ENCODE assay signal across 26 cellular contexts in genomic region chr7:150336746-150337145, GRCh38. TPM values are rescaled to one million over a fixed set of nuclear protein-coding genes. Genes with fewer than 3 reads are reported as not detected.
DNase-seq lines count a peak whose midpoint lies in the region; ATAC-seq, FAIRE-seq and TF ChIP-seq lines count a peak whose summit lies in the region.
"Had no signal": no experiment of that assay in that cellular context is flagged by ENCODE, and none has a peak within 500 bp of the region (broad histone marks: within the 10 kb centered on the region; RNA-seq: fewer than 3 reads in every experiment).

No MANE protein-coding gene starts in this region.

- no peak for TF ChIP-seq CTCF in HepG2 (CRISPR knock-in tag; IDR thresholded peaks at IDR 0.05)
- no peak for TF ChIP-seq CTCF in stomach (IDR thresholded peaks at IDR 0.05)

- TF ChIP-seq RAD21 in HepG2 (CRISPR knock-in tag; IDR thresholded peaks at IDR 0.05) = no peak

- no peak overlapping the region for H3K4me2 ChIP-seq in HepG2 (ENCODE audit: low read depth, low read length)
- H3K4me2 ChIP-seq: BLaER1 had no signal

- POLR2A ChIA-PET in HepG2 (lab: Yijun Ruan, JAX) = interaction anchor here (1.0 to 2.4 kb wide), 4 partner anchors 12 to 41 kb away, joined by 3 to 9 read pairs (median 5); partner anchors contain the start of genes ACTR3C, LRRC61 and REPIN1

- WGBS in HepG2 (ENCODE audit: low lambda C conversion rate) = no CpG with 5 or more reads among the region's 14 CpGs
- 94 to 100% (median 96%) methylated on average over 2 to 14 of the region's 14 CpGs for WGBS in stomach, 5 donors

- ATAC-seq in HepG2 (no peak), HG03097 (IDR thresholded peaks at IDR 0.05; ENCODE audit: low FRiP score, unreplicated experiment) (no peak)
- ATAC-seq: activated CD4-positive, CD25-positive, alpha-beta regulatory T cell treated with anti-CD3 and anti-CD28 coated beads, Interleukin-2, amount 50 U/mL, for 24 hours; activated CD8-positive, alpha-beta T cell treated with anti-CD3 and anti-CD28 coated beads for 36 hours; T-cell had no signal

- no peak overlapping the region for H3K4me3 ChIP-seq in NT2/D1 (ENCODE audit: insufficient read length, low read depth)
- H3K4me3 ChIP-seq in HepG2 (replicated peaks in 1 of 3; ENCODE audit: insufficient read depth in 1 of 3, low read depth in 2 of 3, low read length in 3 of 3) = no peak overlapping the region
- no peak overlapping the region for H3K4me3 ChIP-seq in stomach
- H3K4me3 ChIP-seq: ascending aorta, BLaER1, prostate gland, SJCRH30, skin epidermis had no signal

- CTCF ChIA-PET in HepG2 (lab: Yijun Ruan, JAX; ENCODE audit: low intra/inter-chr PET ratio, low total read pairs) = no interaction called here

- no peaks in the 10 kb centered on the region for H3K9me3 ChIP-seq in NT2/D1 (ENCODE audit: insufficient read depth, low read length)
- H3K9me3 ChIP-seq in HepG2 (ENCODE audit: low read length) = no peaks in the 10 kb centered on the region
- H3K9me3 ChIP-seq in stomach = no peaks in the 10 kb centered on the region
- H3K9me3 ChIP-seq: ascending aorta, neutrophil, prostate gland, SJCRH30 had no signal

- in situ Hi-C loops in HepG2 (cut with HindIII; ENCODE audit: extremely low pct_ligation_motif_present, low pct_unique_long_range_greater_than_20kb) = no loop called here

- H3K9ac ChIP-seq in NT2/D1 (ENCODE audit: insufficient read length, low read depth) (peak overlapping the region; percentile 16), HepG2 (ENCODE audit: insufficient read depth, low read depth, low read length) (no peak overlapping the region)
- H3K9ac ChIP-seq: BLaER1 had no signal

- no peak overlapping the region for H3K27ac ChIP-seq in HepG2 (ENCODE audit: extremely low read length, insufficient read depth, low read length)
- H3K27ac ChIP-seq in stomach = peak overlapping the region in 3 of 5 donors; percentile 29 to 61 (median 58)
- H3K27ac ChIP-seq: ascending aorta, BLaER1, neutrophil, SJCRH30, skin epidermis had no signal

- intact Hi-C loops in HepG2 (cut with micrococcal nuclease; ENCODE audit: unreplicated experiment) = no loop called here
- intact Hi-C loops in stomach (cut with DNase I; ENCODE audit: low total_unique reads) = no loop called here

- peaks cover 2% of the 10 kb centered on the region; the same call in 1 of the 2 replicates for H4K20me1 ChIP-seq in HepG2 (ENCODE audit: insufficient read depth, low read length)
- H4K20me1 ChIP-seq: BLaER1 had no signal

- peaks cover 3% of the 10 kb centered on the region for H3K79me2 ChIP-seq in HepG2 (ENCODE audit: insufficient read depth, low read length)

- BruUV-seq in HepG2 (replicated peaks; lab: Mats Ljungman, UMichigan) = no TSS peak

- H2AFZ ChIP-seq in HepG2 (ENCODE audit: low read length) = no peak overlapping the region

- TF ChIP-seq POLR2A in HepG2 (IDR thresholded peaks at IDR 0.05; ENCODE audit: insufficient read depth in 1 of 2, low read depth in 2 of 2, low read length in 2 of 2) (no peak), stomach (IDR thresholded peaks at IDR 0.05) (no peak)

- H3K4me1 ChIP-seq in NT2/D1 (ENCODE audit: insufficient read depth, insufficient read length) (peaks cover 35% of the 10 kb centered on the region), HepG2 (ENCODE audit: insufficient read depth, low read length) (peaks cover 18% of the 10 kb centered on the region), stomach (peaks cover 36 to 78% (median 65%) of the 10 kb centered on the region in 4 donors)
- H3K4me1 ChIP-seq: BLaER1, prostate gland had no signal

- H3K36me3 ChIP-seq in NT2/D1 (ENCODE audit: insufficient read depth, insufficient read length, low read length) = peaks cover 59% of the 10 kb centered on the region
- H3K36me3 ChIP-seq in HepG2 (replicated peaks in 1 of 2; ENCODE audit: control insufficient read depth in 1 of 2, insufficient read depth in 2 of 2, low read length in 2 of 2) = peaks cover 8 to 12% of the 10 kb centered on the region in 2 experiments; a peak in 3 of 5 replicates
- peaks cover 0 to 33% (median 20%) of the 10 kb centered on the region in 4 donors for H3K36me3 ChIP-seq in stomach
- H3K36me3 ChIP-seq: ascending aorta, BLaER1, prostate gland, SJCRH30 had no signal

- no peak for FAIRE-seq in HepG2 (lab: Jason Lieb, UNC)
- FAIRE-seq: RCC 7860, urothelium cell line had no signal

- DNase-seq in NT2/D1 (ENCODE audit: low read depth, low spot score) = no peak
- DNase-seq in HepG2 (ENCODE audit: low spot score) = no peak
- no peak for DNase-seq in stomach
- no peak for DNase-seq in NCI-H526 treated with DMSO at 0.1 percent for 48 hours (lab: John Stamatoyannopoulos, UW)
- DNase-seq in NCI-H2196 (lab: John Stamatoyannopoulos, UW; ENCODE audit: unreplicated experiment) = no peak
- DNase-seq: activated CD8-positive, alpha-beta T cell treated with anti-CD3 and anti-CD28 coated beads for 36 hours; COR-L47; DMS79 treated with DMSO at 0.1 percent for 48 hours; glutamatergic neuron; NCI-H187; NCI-H69; SJCRH30; stimulated activated CD4-positive, alpha-beta T cell treated with anti-CD3 and anti-CD28 coated beads, Interleukin-1b, Interleukin-23, amount 100 ng/mL, for 48 hours; substantia nigra; T-cell had no signal

- no peak for TF ChIP-seq EP300 in HepG2 (IDR thresholded peaks at IDR 0.05; ENCODE audit: low read depth in 2 of 2, low read length in 2 of 2)
- no peak for TF ChIP-seq EP300 in HepG2 (CRISPR knock-in tag; IDR thresholded peaks at IDR 0.05; ENCODE audit: borderline replicate concordance)
- TF ChIP-seq EP300 in stomach (IDR thresholded peaks at IDR 0.05) = no peak

- H3K27me3 ChIP-seq in NT2/D1 (ENCODE audit: insufficient read depth, insufficient read length) = no peaks in the 10 kb centered on the region
- H3K27me3 ChIP-seq in HepG2 (ENCODE audit: control insufficient read depth in 1 of 2, insufficient read depth in 2 of 2, low read length in 2 of 2) = no peaks in the 10 kb centered on the region
- peaks cover 0 to 16% (median 12%) of the 10 kb centered on the region in 3 donors for H3K27me3 ChIP-seq in stomach
- H3K27me3 ChIP-seq: ascending aorta, SJCRH30 had no signal

RNA-seq across cellular contexts. Expression of gene RARRES2, which starts 4.7 kb away (rescaled TPM):
- total RNA-seq in HepG2 (2016; rRNA removed; fragmentation: Illumina TruSeq; extraction: Trizol) = 94.6 and 172 TPM in 2 replicates
- 63.6 and 75.7 TPM in 2 replicates for total RNA-seq in HepG2 (2016; cell fraction: cytosol; rRNA removed; fragmentation: Illumina TruSeq; extraction: Trizol; ENCODE audit: low read depth)
- total RNA-seq in HepG2 (2016; cell fraction: insoluble cytoplasmic fraction; rRNA removed; fragmentation: Illumina TruSeq; extraction: Trizol) = 93.3 and 178 TPM in 2 replicates
- total RNA-seq in HepG2 (2016; cell fraction: membrane; rRNA removed; fragmentation: Illumina TruSeq; extraction: Trizol) = 68.9 and 86.6 TPM in 2 replicates
- total RNA-seq in HepG2 (2016; cell fraction: nucleus; rRNA removed; fragmentation: Illumina TruSeq; extraction: Trizol) = 126 and 156 TPM in 2 replicates
- polyA plus RNA-seq in HepG2 (2011; rRNA removed) = 134 and 157 TPM in 2 replicates
- polyA plus RNA-seq in HepG2 (2011; cell fraction: cytosol; rRNA removed) = 197 and 233 TPM in 2 replicates
- 164 and 202 TPM in 2 replicates for polyA plus RNA-seq in HepG2 (2011; cell fraction: nucleus; rRNA removed)
- 37.9 and 77.4 TPM in 2 replicates for polyA plus RNA-seq in HepG2 (2012)
- 96.7 and 115 TPM in 2 replicates for polyA plus RNA-seq in HepG2 (2016; cell fraction: cytosol; fragmentation: Illumina TruSeq; extraction: Trizol; ENCODE audit: low read depth)
- polyA plus RNA-seq in HepG2 (2016; cell fraction: insoluble cytoplasmic fraction; fragmentation: Illumina TruSeq; extraction: Trizol; ENCODE audit: low read depth) = 134 and 138 TPM in 2 replicates
- 82.1 and 99.5 TPM in 2 replicates for polyA plus RNA-seq in HepG2 (2016; cell fraction: membrane; fragmentation: Illumina TruSeq; extraction: Trizol; ENCODE audit: low read depth)
- 420 and 455 TPM in 2 replicates for polyA plus RNA-seq in HepG2 (2016; cell fraction: nucleus; fragmentation: Illumina TruSeq; extraction: Trizol; ENCODE audit: insufficient read depth, low read depth)
- 22.1 TPM in 1 of 2 replicates, not detected in the other for polyA minus RNA-seq in HepG2 (2011; rRNA and poly(A)+ RNA removed; ENCODE audit: low replicate concordance)
- polyA minus RNA-seq in HepG2 (2011; cell fraction: cytosol; rRNA and poly(A)+ RNA removed) = 17.4 and 20.0 TPM in 2 replicates
- 6.1 and 7.3 TPM in 2 replicates for polyA minus RNA-seq in HepG2 (2011; cell fraction: nucleus; rRNA and poly(A)+ RNA removed)
- 100 to 1,000 TPM in 1 of 5 donors, 10 to 100 TPM in 4; 33.5 to 244 (median 70.9) TPM for total RNA-seq in stomach
- polyA plus RNA-seq in stomach = 100 to 1,000 TPM; 161 to 232 (median 197) TPM
- total RNA-seq: activated CD8-positive, alpha-beta T cell treated with anti-CD3 and anti-CD28 coated beads for 36 hours; H4 had no signal

RNA-seq across cellular contexts. Expression of gene ACTR3C, which starts 13.4 kb away (rescaled TPM):
- total RNA-seq in HepG2 (2016; rRNA removed; fragmentation: Illumina TruSeq; extraction: Trizol) (4.1 and 7.5 TPM in 2 replicates), stomach (10 to 100 TPM in 3 of 5 donors, 1 to 10 TPM in 2; 2.3 to 68.7 (median 16.2) TPM)
- 7.2 and 7.8 TPM in 2 replicates for total RNA-seq in HepG2 (2016; cell fraction: cytosol; rRNA removed; fragmentation: Illumina TruSeq; extraction: Trizol; ENCODE audit: low read depth)
- total RNA-seq in HepG2 (2016; cell fraction: insoluble cytoplasmic fraction; rRNA removed; fragmentation: Illumina TruSeq; extraction: Trizol) = 3.7 and 6.7 TPM in 2 replicates
- total RNA-seq in HepG2 (2016; cell fraction: membrane; rRNA removed; fragmentation: Illumina TruSeq; extraction: Trizol) = 4.8 and 5.6 TPM in 2 replicates
- 17.1 and 19.7 TPM in 2 replicates for total RNA-seq in HepG2 (2016; cell fraction: nucleus; rRNA removed; fragmentation: Illumina TruSeq; extraction: Trizol)
- polyA plus RNA-seq in HepG2 (2011; rRNA removed) (3.2 and 3.8 TPM in 2 replicates), stomach (10 to 100 TPM in 1 of 3 donors, 1 to 10 TPM in 2; 3.1 to 10.1 (median 7.0) TPM)
- polyA plus RNA-seq in HepG2 (2011; cell fraction: cytosol; rRNA removed) = 2.5 and 2.7 TPM in 2 replicates
- 4.0 and 4.3 TPM in 2 replicates for polyA plus RNA-seq in HepG2 (2011; cell fraction: nucleus; rRNA removed)
- polyA plus RNA-seq in HepG2 (2012) = 1.2 and 1.4 TPM in 2 replicates
- 0.95 and 2.7 TPM in 2 replicates for polyA plus RNA-seq in HepG2 (2016; cell fraction: cytosol; fragmentation: Illumina TruSeq; extraction: Trizol; ENCODE audit: low read depth)
- 1.9 and 3.9 TPM in 2 replicates for polyA plus RNA-seq in HepG2 (2016; cell fraction: insoluble cytoplasmic fraction; fragmentation: Illumina TruSeq; extraction: Trizol; ENCODE audit: low read depth)
- polyA plus RNA-seq in HepG2 (2016; cell fraction: membrane; fragmentation: Illumina TruSeq; extraction: Trizol; ENCODE audit: low read depth) = 1.4 and 1.6 TPM in 2 replicates
- polyA plus RNA-seq in HepG2 (2016; cell fraction: nucleus; fragmentation: Illumina TruSeq; extraction: Trizol; ENCODE audit: insufficient read depth, low read depth) = 4.9 and 8.0 TPM in 2 replicates
- polyA minus RNA-seq in HepG2 (2011; rRNA and poly(A)+ RNA removed; ENCODE audit: low replicate concordance) = 10.0 and 39.9 TPM in 2 replicates
- polyA minus RNA-seq in HepG2 (2011; cell fraction: cytosol; rRNA and poly(A)+ RNA removed) = 2.6 and 3.3 TPM in 2 replicates
- 44.3 and 59.4 TPM in 2 replicates for polyA minus RNA-seq in HepG2 (2011; cell fraction: nucleus; rRNA and poly(A)+ RNA removed)
- total RNA-seq: LHCN-M2 had no signal

RNA-seq across cellular contexts. Expression of gene LRRC61, which starts 13.6 kb away (rescaled TPM):
- 34.8 and 38.4 TPM in 2 replicates for total RNA-seq in HepG2 (2016; rRNA removed; fragmentation: Illumina TruSeq; extraction: Trizol)
- 10.3 and 10.8 TPM in 2 replicates for total RNA-seq in HepG2 (2016; cell fraction: cytosol; rRNA removed; fragmentation: Illumina TruSeq; extraction: Trizol; ENCODE audit: low read depth)
- total RNA-seq in HepG2 (2016; cell fraction: insoluble cytoplasmic fraction; rRNA removed; fragmentation: Illumina TruSeq; extraction: Trizol) = 30.5 and 35.2 TPM in 2 replicates
- 34.2 and 36.9 TPM in 2 replicates for total RNA-seq in HepG2 (2016; cell fraction: membrane; rRNA removed; fragmentation: Illumina TruSeq; extraction: Trizol)
- 25.0 and 31.2 TPM in 2 replicates for total RNA-seq in HepG2 (2016; cell fraction: nucleus; rRNA removed; fragmentation: Illumina TruSeq; extraction: Trizol)
- 33.0 and 42.2 TPM in 2 replicates for polyA plus RNA-seq in HepG2 (2011; rRNA removed)
- polyA plus RNA-seq in HepG2 (2011; cell fraction: cytosol; rRNA removed) = 34.7 and 58.3 TPM in 2 replicates
- polyA plus RNA-seq in HepG2 (2011; cell fraction: nucleus; rRNA removed) = 25.0 and 33.0 TPM in 2 replicates
- polyA plus RNA-seq in HepG2 (2012) = 22.2 and 36.3 TPM in 2 replicates
- polyA plus RNA-seq in HepG2 (2016; cell fraction: cytosol; fragmentation: Illumina TruSeq; extraction: Trizol; ENCODE audit: low read depth) = 19.9 and 25.0 TPM in 2 replicates
- 36.4 and 46.3 TPM in 2 replicates for polyA plus RNA-seq in HepG2 (2016; cell fraction: insoluble cytoplasmic fraction; fragmentation: Illumina TruSeq; extraction: Trizol; ENCODE audit: low read depth)
- 41.1 and 42.5 TPM in 2 replicates for polyA plus RNA-seq in HepG2 (2016; cell fraction: membrane; fragmentation: Illumina TruSeq; extraction: Trizol; ENCODE audit: low read depth)
- polyA plus RNA-seq in HepG2 (2016; cell fraction: nucleus; fragmentation: Illumina TruSeq; extraction: Trizol; ENCODE audit: insufficient read depth, low read depth) = 34.8 and 36.2 TPM in 2 replicates
- 45.8 and 71.1 TPM in 2 replicates for polyA minus RNA-seq in HepG2 (2011; rRNA and poly(A)+ RNA removed; ENCODE audit: low replicate concordance)
- polyA minus RNA-seq in HepG2 (2011; cell fraction: cytosol; rRNA and poly(A)+ RNA removed) = 33.7 and 34.5 TPM in 2 replicates
- polyA minus RNA-seq in HepG2 (2011; cell fraction: nucleus; rRNA and poly(A)+ RNA removed) = 13.3 and 15.4 TPM in 2 replicates
- total RNA-seq in stomach = 10 to 100 TPM in 3 of 5 donors, not detected in 2; 11.6 to 15.9 (median 14.2) TPM
- 1 to 10 TPM; 5.6 to 7.6 (median 7.4) TPM for polyA plus RNA-seq in stomach
- total RNA-seq: H4, LHCN-M2, SJCRH30 had no signal

RNA-seq across cellular contexts. Expression of gene REPIN1, which starts 31.9 kb away (rescaled TPM):
- total RNA-seq in HepG2 (2016; rRNA removed; fragmentation: Illumina TruSeq; extraction: Trizol) = 86.4 and 108 TPM in 2 replicates
- total RNA-seq in HepG2 (2016; cell fraction: cytosol; rRNA removed; fragmentation: Illumina TruSeq; extraction: Trizol; ENCODE audit: low read depth) = 34.3 and 36.1 TPM in 2 replicates
- 77.5 and 106 TPM in 2 replicates for total RNA-seq in HepG2 (2016; cell fraction: insoluble cytoplasmic fraction; rRNA removed; fragmentation: Illumina TruSeq; extraction: Trizol)
- 112 and 119 TPM in 2 replicates for total RNA-seq in HepG2 (2016; cell fraction: membrane; rRNA removed; fragmentation: Illumina TruSeq; extraction: Trizol)
- total RNA-seq in HepG2 (2016; cell fraction: nucleus; rRNA removed; fragmentation: Illumina TruSeq; extraction: Trizol) = 81.1 and 91.5 TPM in 2 replicates
- polyA plus RNA-seq in HepG2 (2011; rRNA removed) = 69.9 and 87.9 TPM in 2 replicates
- polyA plus RNA-seq in HepG2 (2011; cell fraction: cytosol; rRNA removed) = 58.9 and 82.1 TPM in 2 replicates
- 189 and 195 TPM in 2 replicates for polyA plus RNA-seq in HepG2 (2011; cell fraction: nucleus; rRNA removed)
- 52.5 and 64.7 TPM in 2 replicates for polyA plus RNA-seq in HepG2 (2012)
- 22.0 and 24.7 TPM in 2 replicates for polyA plus RNA-seq in HepG2 (2016; cell fraction: cytosol; fragmentation: Illumina TruSeq; extraction: Trizol; ENCODE audit: low read depth)
- 82.2 and 105 TPM in 2 replicates for polyA plus RNA-seq in HepG2 (2016; cell fraction: insoluble cytoplasmic fraction; fragmentation: Illumina TruSeq; extraction: Trizol; ENCODE audit: low read depth)
- polyA plus RNA-seq in HepG2 (2016; cell fraction: membrane; fragmentation: Illumina TruSeq; extraction: Trizol; ENCODE audit: low read depth) = 77.8 and 77.9 TPM in 2 replicates
- 138 and 155 TPM in 2 replicates for polyA plus RNA-seq in HepG2 (2016; cell fraction: nucleus; fragmentation: Illumina TruSeq; extraction: Trizol; ENCODE audit: insufficient read depth, low read depth)
- polyA minus RNA-seq in HepG2 (2011; rRNA and poly(A)+ RNA removed; ENCODE audit: low replicate concordance) = 81.7 and 98.0 TPM in 2 replicates
- 35.3 and 35.6 TPM in 2 replicates for polyA minus RNA-seq in HepG2 (2011; cell fraction: cytosol; rRNA and poly(A)+ RNA removed)
- 50.5 and 54.6 TPM in 2 replicates for polyA minus RNA-seq in HepG2 (2011; cell fraction: nucleus; rRNA and poly(A)+ RNA removed)
- total RNA-seq in stomach = 100 to 1,000 TPM in 3 of 5 donors, 10 to 100 TPM in 2; 44.2 to 298 (median 104) TPM
- 10 to 100 TPM; 35.9 to 41.5 (median 36.4) TPM for polyA plus RNA-seq in stomach

RNA-seq across cellular contexts. Expression of gene ZNF775, which starts 42.4 kb away (rescaled TPM):
- total RNA-seq in HepG2 (2016; rRNA removed; fragmentation: Illumina TruSeq; extraction: Trizol) = 3.1 and 4.5 TPM in 2 replicates
- total RNA-seq in HepG2 (2016; cell fraction: cytosol; rRNA removed; fragmentation: Illumina TruSeq; extraction: Trizol; ENCODE audit: low read depth) = 0.71 TPM in 2 replicates
- 3.6 and 3.8 TPM in 2 replicates for total RNA-seq in HepG2 (2016; cell fraction: insoluble cytoplasmic fraction; rRNA removed; fragmentation: Illumina TruSeq; extraction: Trizol)
- 1.9 and 2.5 TPM in 2 replicates for total RNA-seq in HepG2 (2016; cell fraction: membrane; rRNA removed; fragmentation: Illumina TruSeq; extraction: Trizol)
- 1.8 and 3.2 TPM in 2 replicates for total RNA-seq in HepG2 (2016; cell fraction: nucleus; rRNA removed; fragmentation: Illumina TruSeq; extraction: Trizol)
- polyA plus RNA-seq in HepG2 (2011; rRNA removed) = 3.2 and 3.8 TPM in 2 replicates
- 2.6 and 4.5 TPM in 2 replicates for polyA plus RNA-seq in HepG2 (2011; cell fraction: cytosol; rRNA removed)
- polyA plus RNA-seq in HepG2 (2011; cell fraction: nucleus; rRNA removed) = 5.8 and 5.9 TPM in 2 replicates
- polyA plus RNA-seq in HepG2 (2012) = 2.1 and 3.1 TPM in 2 replicates
- 0.67 and 0.68 TPM in 2 replicates for polyA plus RNA-seq in HepG2 (2016; cell fraction: cytosol; fragmentation: Illumina TruSeq; extraction: Trizol; ENCODE audit: low read depth)
- polyA plus RNA-seq in HepG2 (2016; cell fraction: insoluble cytoplasmic fraction; fragmentation: Illumina TruSeq; extraction: Trizol; ENCODE audit: low read depth) = 3.7 and 4.2 TPM in 2 replicates
- polyA plus RNA-seq in HepG2 (2016; cell fraction: membrane; fragmentation: Illumina TruSeq; extraction: Trizol; ENCODE audit: low read depth) = 1.2 and 1.8 TPM in 2 replicates
- polyA plus RNA-seq in HepG2 (2016; cell fraction: nucleus; fragmentation: Illumina TruSeq; extraction: Trizol; ENCODE audit: insufficient read depth, low read depth) = 5.2 and 9.1 TPM in 2 replicates
- polyA minus RNA-seq in HepG2 (2011; rRNA and poly(A)+ RNA removed; ENCODE audit: low replicate concordance) = 0.37 and 3.7 TPM in 2 replicates
- polyA minus RNA-seq in HepG2 (2011; cell fraction: cytosol; rRNA and poly(A)+ RNA removed) = 2.5 and 3.9 TPM in 2 replicates
- polyA minus RNA-seq in HepG2 (2011; cell fraction: nucleus; rRNA and poly(A)+ RNA removed) = 1.8 and 2.4 TPM in 2 replicates
- 10 to 100 TPM in 2 of 5 donors, 1 to 10 TPM in 1, not detected in 2; 2.0 to 17.0 (median 14.8) TPM for total RNA-seq in stomach
- polyA plus RNA-seq in stomach = 1 to 10 TPM; 1.8 to 2.6 (median 2.4) TPM
